ENCODE assay signal across 31 cellular contexts in the genomic region with DNA sequence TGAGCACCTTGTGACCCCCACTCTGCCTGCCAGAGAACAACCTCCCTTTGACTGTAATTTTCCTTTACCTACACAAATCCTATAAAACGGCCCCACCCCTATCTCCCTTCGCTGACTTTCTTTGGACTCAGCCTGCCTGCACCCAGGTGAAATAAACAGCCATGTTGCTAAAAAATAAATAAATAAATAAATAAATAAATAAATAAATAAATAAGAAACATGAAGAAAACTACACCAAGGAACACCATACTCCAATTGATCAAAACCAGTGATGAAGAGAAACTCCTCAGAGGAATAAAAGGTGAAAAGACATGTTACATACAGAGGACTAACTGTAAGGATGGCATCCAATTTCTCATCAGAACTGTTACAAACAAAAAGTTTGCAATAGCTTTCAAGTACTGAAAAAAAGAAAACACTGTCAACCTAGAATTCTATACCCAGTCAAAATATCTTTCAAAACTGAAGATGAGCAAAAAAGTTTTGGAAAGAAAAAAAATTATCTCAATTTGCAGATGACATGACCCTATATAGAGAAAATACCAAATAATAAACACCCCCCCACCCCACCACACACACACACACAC. TPM values are rescaled to one million over a fixed set of nuclear protein-coding genes. Genes with fewer than 3 reads are reported as not detected.
"Had no signal": no experiment of that assay in that cellular context is flagged by ENCODE, and none has a peak within 500 bp of the region (broad histone marks: within the 10 kb centered on the region; RNA-seq: fewer than 3 reads in every experiment).

No MANE protein-coding gene starts in this region.

- H3K9me3 ChIP-seq: colonic mucosa, gastrocnemius medialis had no signal

- H3K4me1 ChIP-seq: colonic mucosa, gastrocnemius medialis, heart right ventricle, left lung, lower lobe of right lung had no signal

- H3K36me3 ChIP-seq: colonic mucosa, esophagus squamous epithelium, gastrocnemius medialis, heart right ventricle, left lung, lower lobe of right lung had no signal

- H3K27ac ChIP-seq: colonic mucosa, epithelial cell of prostate, esophagus squamous epithelium, gastrocnemius medialis, heart right ventricle, left lung, lower lobe of right lung had no signal

- H3K27me3 ChIP-seq: colonic mucosa, gastrocnemius medialis, heart right ventricle, left lung had no signal

- FAIRE-seq: endothelial cell of umbilical vein, islet of Langerhans, keratinocyte had no signal

- ATAC-seq: effector memory CD8-positive, alpha-beta T cell; esophagus mucosa; gastrocnemius medialis; heart right ventricle; left cardiac atrium; left lung; left ventricle myocardium superior; lower lobe of right lung; naive thymus-derived CD4-positive, alpha-beta T cell had no signal

- DNase-seq: colonic mucosa; cortex of kidney; effector CD8-positive, alpha-beta T cell; effector memory CD8-positive, alpha-beta T cell; erythroblast; esophagus squamous epithelium; foreskin fibroblast; foreskin melanocyte; gastrocnemius medialis; glutamatergic neuron; head of caudate nucleus; heart right ventricle; hippocampal formation; left cardiac atrium; left lung; left ventricle myocardium superior; lower lobe of right lung; mesenchymal stem cell; midbrain; naive thymus-derived CD4-positive, alpha-beta T cell had no signal

- H3K4me3 ChIP-seq: colonic mucosa, esophagus squamous epithelium, gastrocnemius medialis, heart right ventricle, left lung, lower lobe of right lung had no signal

RNA-seq across cellular contexts. Expression of a gene that starts 28.4 kb away (rescaled TPM):
- total RNA-seq: dermis microvascular lymphatic vessel endothelial cell, endothelial cell of umbilical vein, esophagus mucosa, esophagus squamous epithelium, gastrocnemius medialis, glomerular endothelial cell, heart right ventricle, kidney epithelial cell, left cardiac atrium, left lung, left ventricle myocardium superior, lower lobe of right lung, lung microvascular endothelial cell, mononuclear cell, mucosa of gallbladder had no signal
- polyA plus RNA-seq: endothelial cell of umbilical vein; heart right ventricle; keratinocyte; naive thymus-derived CD4-positive, alpha-beta T cell had no signal
